23 cellular contexts compared by ENCODE assay signal in genomic region chr13:42820450-42820849, GRCh38. TPM values are rescaled to one million over a fixed set of nuclear protein-coding genes. Genes with fewer than 3 reads are reported as not detected.
"Had no signal": no experiment of that assay in that cellular context is flagged by ENCODE, and none has a peak within 500 bp of the region (broad histone marks: within the 10 kb centered on the region; RNA-seq: fewer than 3 reads in every experiment).

No MANE protein-coding gene starts in this region.

- H3K36me3 ChIP-seq: colonic mucosa, left lung, neural progenitor cell, ovary, spleen, stomach, thoracic aorta had no signal

- H3K4me1 ChIP-seq: colonic mucosa, foreskin keratinocyte, left lung, neural progenitor cell, spleen, stomach had no signal

- H3K27ac ChIP-seq: colonic mucosa, foreskin keratinocyte, left lung, neural progenitor cell, ovary, spleen, stomach, thoracic aorta had no signal

- H2AFZ ChIP-seq: neural progenitor cell had no signal

- ATAC-seq: activated naive CD8-positive, alpha-beta T cell treated with anti-CD3 and anti-CD28 coated beads, Interleukin-2, amount 50 U/mL, for 24 hours; foreskin keratinocyte; left lung; sciatic nerve had no signal

- H3K27me3 ChIP-seq: colonic mucosa, left lung, neural progenitor cell, ovary, stomach had no signal

- H3K4me3 ChIP-seq: colonic mucosa, left lung, neural progenitor cell, ovary, spleen, stomach, thoracic aorta had no signal

- H3K9me3 ChIP-seq: colonic mucosa, left lung, ovary, thoracic aorta had no signal

- H3K4me2 ChIP-seq: neural progenitor cell had no signal

- DNase-seq: activated CD4-positive, alpha-beta T cell treated with anti-CD3 and anti-CD28 coated beads, Interleukin-2, amount 50 U/mL, for 48 hours; activated CD4-positive, CD25-positive, alpha-beta regulatory T cell treated with anti-CD3 and anti-CD28 coated beads, Interleukin-2, amount 50 U/mL, for 72 hours; activated naive CD4-positive, alpha-beta T cell treated with anti-CD3 and anti-CD28 coated beads for 36 hours; activated naive CD8-positive, alpha-beta T cell treated with anti-CD3 and anti-CD28 coated beads, Interleukin-2, amount 50 U/mL, for 24 hours; colonic mucosa; foreskin keratinocyte; glutamatergic neuron; kidney; left lung; ovary; spleen; stomach; T-helper 1 cell had no signal

- FAIRE-seq: endometrium, kidney had no signal

- H3K9ac ChIP-seq: neural progenitor cell had no signal

RNA-seq across cellular contexts. Expression of gene FAM216B, which starts 39.1 kb away (rescaled TPM):
- total RNA-seq: activated naive CD4-positive, alpha-beta T cell treated with anti-CD3 and anti-CD28 coated beads for 36 hours; activated T-helper 2 cell treated with anti-CD3 and anti-CD28 coated beads, Interferon-gamma antibody, Interleukin-2, Interleukin-4, amounts not matched to agents 10 μg/mL and 5 μg/mL and 100 μg/mL, durations not matched to agents 14 hours and 24 hours and 36 hours; foreskin keratinocyte; mesenteric fat pad; myocyte; pulmonary artery endothelial cell; sciatic nerve; spleen; thoracic aorta; ureter had no signal
- polyA plus RNA-seq: esophagus, foreskin keratinocyte had no signal
